ENCODE assay signal across 2 cellular contexts in genomic region chr5:62307364-62307689, GRCh38.
TF ChIP-seq lines count a peak whose summit lies in the region.

No MANE protein-coding gene starts in this region.

TF ChIP-seq in SK-N-SH, 30 proteins besides CTCF, POLR2A, EP300 and RAD21 (continued from another document):
- TF ChIP-seq MEF2A (IDR thresholded peaks at IDR 0.05; ENCODE audit: borderline replicate concordance, low read depth) (no peak), GABPA (IDR thresholded peaks at IDR 0.05; ENCODE audit: low read depth) (no peak)
TF ChIP-seq in SK-N-SH: peak in this region for 0.

TF ChIP-seq in SK-N-SH treated with all-trans-retinoic acid at 6 μM for 48 hours, 23 proteins besides CTCF, POLR2A, EP300 and RAD21 (continued from another document):
- no peak for TF ChIP-seq CSRNP3 (CRISPR knock-in tag; IDR thresholded peaks at IDR 0.05)
- TF ChIP-seq BACH2 (CRISPR knock-in tag; IDR thresholded peaks at IDR 0.05; ENCODE audit: borderline replicate concordance), result no peak
- TF ChIP-seq ZFP30 (CRISPR knock-in tag; IDR thresholded peaks at IDR 0.05), result no peak
- no peak for TF ChIP-seq ZNF70 (CRISPR knock-in tag; IDR thresholded peaks at IDR 0.05)
- TF ChIP-seq TSHZ2 (CRISPR knock-in tag; IDR thresholded peaks at IDR 0.05), result no peak
- TF ChIP-seq PPARA (CRISPR knock-in tag; IDR thresholded peaks at IDR 0.05; ENCODE audit: borderline replicate concordance), result no peak
- TF ChIP-seq ZC3H10 (CRISPR knock-in tag; IDR thresholded peaks at IDR 0.05), result no peak
- TF ChIP-seq OSR1 (CRISPR knock-in tag; IDR thresholded peaks at IDR 0.05), result no peak
- no peak for TF ChIP-seq ZFP3 (CRISPR knock-in tag; IDR thresholded peaks at IDR 0.05)
